ENCODE assay signal across 15 cellular contexts in the genomic region with DNA sequence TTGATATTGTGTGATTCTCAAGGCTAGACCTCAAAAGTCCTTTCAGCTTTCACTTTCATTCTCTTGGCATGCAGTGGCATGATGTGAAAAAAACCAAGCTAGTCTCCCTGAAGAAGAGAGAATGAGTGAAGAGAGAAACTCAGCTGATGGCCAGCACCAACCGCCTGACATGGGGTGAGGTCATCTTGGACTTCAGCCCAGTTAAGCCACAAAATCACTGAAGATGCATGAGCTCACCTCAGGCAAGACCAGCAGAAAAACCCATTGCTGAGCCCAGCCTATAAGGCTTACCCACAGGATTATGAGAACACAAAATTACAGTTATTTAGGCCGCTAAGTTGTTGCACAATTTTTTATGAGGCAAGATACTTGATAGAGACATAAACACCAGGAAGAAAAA.
DNase-seq lines count a peak whose midpoint lies in the region; ATAC-seq and TF ChIP-seq lines count a peak whose summit lies in the region.
"Had no signal": no experiment of that assay in that cellular context is flagged by ENCODE, and none has a peak within 500 bp of the region (broad histone marks: within the 10 kb centered on the region; RNA-seq: fewer than 3 reads in every experiment).

No MANE protein-coding gene starts in this region.

- no peak for TF ChIP-seq POLR2A in upper lobe of left lung (IDR thresholded peaks at IDR 0.05)

- no peak for TF ChIP-seq EP300 in upper lobe of left lung (IDR thresholded peaks at IDR 0.05)

- no peaks in the 10 kb centered on the region for H3K36me3 ChIP-seq in SJCRH30
- no peaks in the 10 kb centered on the region for H3K36me3 ChIP-seq in upper lobe of left lung

- H3K9me3 ChIP-seq in SJCRH30 (replicated peaks) (peaks cover 4% of the 10 kb centered on the region; the same call in 1 of the 2 replicates), upper lobe of left lung (peaks cover 0 to 10% (median 2%) of the 10 kb centered on the region in 4 donors)

- H3K4me3 ChIP-seq in SJCRH30 (no peak overlapping the region), upper lobe of left lung (no peak overlapping the region)
- H3K4me3 ChIP-seq: lung, psoas muscle had no signal

- peak; percentile 99 for DNase-seq in ACHN
- peak; percentile 32 for DNase-seq in LoVo (ENCODE audit: low spot score)
- DNase-seq in SJCRH30: peak; percentile 37 to 50
- DNase-seq in foreskin melanocyte: peak; percentile 82
- no peak for DNase-seq in upper lobe of left lung
- DNase-seq: activated naive CD4-positive, alpha-beta T cell; CD8-positive, alpha-beta T cell; NCI-H1092; nephron progenitor cell; psoas muscle; SW 1271 had no signal

- WGBS in upper lobe of left lung, 2 donors: 62 to 92% methylated on average over 2 of the region's 2 CpGs

- no peak overlapping the region for H3K27ac ChIP-seq in SJCRH30
- H3K27ac ChIP-seq in upper lobe of left lung: no peak overlapping the region
- H3K27ac ChIP-seq: psoas muscle had no signal

- H3K4me1 ChIP-seq in SJCRH30 (0 out of 2 replicates have a peak, but pooled peaks cover 3% of the 10 kb centered on the region), upper lobe of left lung (no peaks in the 10 kb centered on the region)
- H3K4me1 ChIP-seq: psoas muscle had no signal

- H3K27me3 ChIP-seq in SJCRH30 (no peaks in the 10 kb centered on the region), upper lobe of left lung (no peaks in the 10 kb centered on the region)

- in situ Hi-C loops in ACHN (cut with HindIII; ENCODE audit: low pct_ligation_motif_present, low pct_unique_long_range_greater_than_20kb, low sequenced_read_pairs): no loop called here

- ATAC-seq in GM18502 (IDR thresholded peaks at IDR 0.05; ENCODE audit: poor library complexity, unreplicated experiment) (no peak), GM19397 (IDR thresholded peaks at IDR 0.05; ENCODE audit: unreplicated experiment) (no peak), upper lobe of left lung (ENCODE audit: low FRiP score in 2 of 2) (no peak), GM18858 (IDR thresholded peaks at IDR 0.05; ENCODE audit: unreplicated experiment) (no peak)
- ATAC-seq: CD8-positive, alpha-beta T cell; psoas muscle had no signal

- no peak for TF ChIP-seq CTCF in upper lobe of left lung (IDR thresholded peaks at IDR 0.05)

Comparison
In these comparisons a context has a peak if more than half of its experiments do, and no peak if none do; other contexts are left out.
1. DNase-seq: peak in ACHN (single experiment), LoVo (single experiment), SJCRH30 (2 of 2) and foreskin melanocyte (single experiment); none in upper lobe of left lung (0 of 2).